Comparison of ENCODE assay signal across 1 cellular context in the genomic region with DNA sequence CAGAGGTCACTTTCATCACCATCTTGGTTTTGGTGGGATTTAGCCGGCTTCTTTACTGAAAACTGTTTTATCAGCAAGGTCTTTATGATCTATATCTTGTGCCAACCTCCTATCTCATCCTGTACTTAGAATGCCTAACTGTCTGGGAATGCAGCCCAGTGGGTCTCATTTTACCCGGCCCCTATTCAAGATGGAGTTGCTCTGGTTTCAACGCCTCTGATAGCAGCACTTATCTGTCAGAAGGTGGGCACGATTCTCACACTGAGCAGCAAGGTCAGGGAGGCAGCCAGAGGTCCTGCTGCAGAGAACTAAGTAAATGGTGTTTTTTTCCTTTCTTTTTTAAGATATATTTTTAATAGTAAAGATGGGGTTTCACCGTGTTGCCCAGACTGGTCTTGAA.
TF ChIP-seq lines count a peak whose summit lies in the region.

No MANE protein-coding gene starts in this region.

TF ChIP-seq in K562, 482 proteins besides CTCF, POLR2A, EP300 and RAD21 (continued from another document and continues in another):
- TF ChIP-seq, protein P1, sequence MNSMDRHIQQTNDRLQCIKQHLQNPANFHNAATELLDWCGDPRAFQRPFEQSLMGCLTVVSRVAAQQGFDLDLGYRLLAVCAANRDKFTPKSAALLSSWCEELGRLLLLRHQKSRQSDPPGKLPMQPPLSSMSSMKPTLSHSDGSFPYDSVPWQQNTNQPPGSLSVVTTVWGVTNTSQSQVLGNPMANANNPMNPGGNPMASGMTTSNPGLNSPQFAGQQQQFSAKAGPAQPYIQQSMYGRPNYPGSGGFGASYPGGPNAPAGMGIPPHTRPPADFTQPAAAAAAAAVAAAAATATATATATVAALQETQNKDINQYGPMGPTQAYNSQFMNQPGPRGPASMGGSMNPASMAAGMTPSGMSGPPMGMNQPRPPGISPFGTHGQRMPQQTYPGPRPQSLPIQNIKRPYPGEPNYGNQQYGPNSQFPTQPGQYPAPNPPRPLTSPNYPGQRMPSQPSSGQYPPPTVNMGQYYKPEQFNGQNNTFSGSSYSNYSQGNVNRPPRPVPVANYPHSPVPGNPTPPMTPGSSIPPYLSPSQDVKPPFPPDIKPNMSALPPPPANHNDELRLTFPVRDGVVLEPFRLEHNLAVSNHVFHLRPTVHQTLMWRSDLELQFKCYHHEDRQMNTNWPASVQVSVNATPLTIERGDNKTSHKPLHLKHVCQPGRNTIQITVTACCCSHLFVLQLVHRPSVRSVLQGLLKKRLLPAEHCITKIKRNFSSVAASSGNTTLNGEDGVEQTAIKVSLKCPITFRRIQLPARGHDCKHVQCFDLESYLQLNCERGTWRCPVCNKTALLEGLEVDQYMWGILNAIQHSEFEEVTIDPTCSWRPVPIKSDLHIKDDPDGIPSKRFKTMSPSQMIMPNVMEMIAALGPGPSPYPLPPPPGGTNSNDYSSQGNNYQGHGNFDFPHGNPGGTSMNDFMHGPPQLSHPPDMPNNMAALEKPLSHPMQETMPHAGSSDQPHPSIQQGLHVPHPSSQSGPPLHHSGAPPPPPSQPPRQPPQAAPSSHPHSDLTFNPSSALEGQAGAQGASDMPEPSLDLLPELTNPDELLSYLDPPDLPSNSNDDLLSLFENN (IDR thresholded peaks at IDR 0.05; ENCODE audit: low read depth in 2 of 2, low read length in 2 of 2) = no peak
- no peak for TF ChIP-seq CHD2 (IDR thresholded peaks at IDR 0.05; ENCODE audit: low read depth, low read length)
- TF ChIP-seq NFE2L1 (tag; IDR thresholded peaks at IDR 0.05; ENCODE audit: borderline replicate concordance, low read depth) = 0 out of 2 replicates have a peak, but pooled peaks have one; percentile 32
- no peak for TF ChIP-seq SMAD1 (IDR thresholded peaks at IDR 0.05; ENCODE audit: low read depth, low read length, partially characterized antibody)
- no peak for TF ChIP-seq GATAD2A (IDR thresholded peaks at IDR 0.05)
- no peak for TF ChIP-seq CBFB (CRISPR knock-in tag; IDR thresholded peaks at IDR 0.05)
- TF ChIP-seq PML (IDR thresholded peaks at IDR 0.05; ENCODE audit: low read length) = no peak
- TF ChIP-seq ADNP (tag; IDR thresholded peaks at IDR 0.05) = no peak
- TF ChIP-seq ZNF707 (CRISPR knock-in tag; conservative IDR thresholded peaks at IDR 0.05) = no peak
- TF ChIP-seq DIDO1 (tag; IDR thresholded peaks at IDR 0.05; ENCODE audit: low read depth) = peak; percentile 64; the same call in 1 of the 2 replicates
- no peak for TF ChIP-seq NEUROD1 (IDR thresholded peaks at IDR 0.05; ENCODE audit: borderline replicate concordance, low read depth, low read length, partially characterized antibody)
- TF ChIP-seq NUFIP1 (IDR thresholded peaks at IDR 0.05; ENCODE audit: partially characterized antibody) = no peak
- TF ChIP-seq MAZ (CRISPR knock-in tag; conservative IDR thresholded peaks at IDR 0.05 in 1 of 2, IDR thresholded peaks at IDR 0.05 in 1 of 2) = peak in 1 of 2 experiments; percentile 41; a peak in 1 of 4 replicates
- no peak for TF ChIP-seq ATF1 (CRISPR knock-in tag; IDR thresholded peaks at IDR 0.05)
- 0 out of 2 replicates have a peak, but pooled peaks have one; percentile 28 for TF ChIP-seq ATF1 (tag; IDR thresholded peaks at IDR 0.05)
- TF ChIP-seq ATF7 (IDR thresholded peaks at IDR 0.05) = no peak
- no peak for TF ChIP-seq SMARCE1 (IDR thresholded peaks at IDR 0.05)
- no peak for TF ChIP-seq TAF1 (IDR thresholded peaks at IDR 0.05; ENCODE audit: control insufficient read depth, extremely low read depth, insufficient read depth, low read length, severe bottlenecking)
- TF ChIP-seq NFYB (IDR thresholded peaks at IDR 0.05; ENCODE audit: extremely low read depth, insufficient read length) = no peak
- TF ChIP-seq SAFB (IDR thresholded peaks at IDR 0.05; ENCODE audit: borderline replicate concordance, low read depth, low read length) = no peak
- TF ChIP-seq POLR2H (tag; IDR thresholded peaks at IDR 0.05; ENCODE audit: low read depth) = no peak; the same call in 1 of the 2 replicates
- TF ChIP-seq, protein P2, sequence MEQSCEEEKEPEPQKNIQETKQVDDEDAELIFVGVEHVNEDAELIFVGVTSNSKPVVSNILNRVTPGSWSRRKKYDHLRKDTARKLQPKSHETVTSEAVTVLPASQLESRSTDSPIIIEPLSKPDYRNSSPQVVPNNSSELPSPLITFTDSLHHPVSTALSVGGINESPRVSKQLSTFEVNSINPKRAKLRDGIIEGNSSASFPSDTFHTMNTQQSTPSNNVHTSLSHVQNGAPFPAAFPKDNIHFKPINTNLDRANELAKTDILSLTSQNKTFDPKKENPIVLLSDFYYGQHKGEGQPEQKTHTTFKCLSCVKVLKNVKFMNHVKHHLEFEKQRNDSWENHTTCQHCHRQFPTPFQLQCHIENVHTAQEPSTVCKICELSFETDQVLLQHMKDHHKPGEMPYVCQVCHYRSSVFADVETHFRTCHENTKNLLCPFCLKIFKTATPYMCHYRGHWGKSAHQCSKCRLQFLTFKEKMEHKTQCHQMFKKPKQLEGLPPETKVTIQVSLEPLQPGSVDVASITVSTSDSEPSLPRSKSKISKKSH (CRISPR knock-in tag; IDR thresholded peaks at IDR 0.05) = no peak
- TF ChIP-seq SRF (CRISPR knock-in tag; IDR thresholded peaks at IDR 0.05) = no peak
- no peak for TF ChIP-seq SMARCC2 (IDR thresholded peaks at IDR 0.05; ENCODE audit: low read depth)
- TF ChIP-seq ZEB2 (IDR thresholded peaks at IDR 0.05) = no peak
- no peak for TF ChIP-seq FOXJ2 (tag; IDR thresholded peaks at IDR 0.05)
- TF ChIP-seq, protein P3, sequence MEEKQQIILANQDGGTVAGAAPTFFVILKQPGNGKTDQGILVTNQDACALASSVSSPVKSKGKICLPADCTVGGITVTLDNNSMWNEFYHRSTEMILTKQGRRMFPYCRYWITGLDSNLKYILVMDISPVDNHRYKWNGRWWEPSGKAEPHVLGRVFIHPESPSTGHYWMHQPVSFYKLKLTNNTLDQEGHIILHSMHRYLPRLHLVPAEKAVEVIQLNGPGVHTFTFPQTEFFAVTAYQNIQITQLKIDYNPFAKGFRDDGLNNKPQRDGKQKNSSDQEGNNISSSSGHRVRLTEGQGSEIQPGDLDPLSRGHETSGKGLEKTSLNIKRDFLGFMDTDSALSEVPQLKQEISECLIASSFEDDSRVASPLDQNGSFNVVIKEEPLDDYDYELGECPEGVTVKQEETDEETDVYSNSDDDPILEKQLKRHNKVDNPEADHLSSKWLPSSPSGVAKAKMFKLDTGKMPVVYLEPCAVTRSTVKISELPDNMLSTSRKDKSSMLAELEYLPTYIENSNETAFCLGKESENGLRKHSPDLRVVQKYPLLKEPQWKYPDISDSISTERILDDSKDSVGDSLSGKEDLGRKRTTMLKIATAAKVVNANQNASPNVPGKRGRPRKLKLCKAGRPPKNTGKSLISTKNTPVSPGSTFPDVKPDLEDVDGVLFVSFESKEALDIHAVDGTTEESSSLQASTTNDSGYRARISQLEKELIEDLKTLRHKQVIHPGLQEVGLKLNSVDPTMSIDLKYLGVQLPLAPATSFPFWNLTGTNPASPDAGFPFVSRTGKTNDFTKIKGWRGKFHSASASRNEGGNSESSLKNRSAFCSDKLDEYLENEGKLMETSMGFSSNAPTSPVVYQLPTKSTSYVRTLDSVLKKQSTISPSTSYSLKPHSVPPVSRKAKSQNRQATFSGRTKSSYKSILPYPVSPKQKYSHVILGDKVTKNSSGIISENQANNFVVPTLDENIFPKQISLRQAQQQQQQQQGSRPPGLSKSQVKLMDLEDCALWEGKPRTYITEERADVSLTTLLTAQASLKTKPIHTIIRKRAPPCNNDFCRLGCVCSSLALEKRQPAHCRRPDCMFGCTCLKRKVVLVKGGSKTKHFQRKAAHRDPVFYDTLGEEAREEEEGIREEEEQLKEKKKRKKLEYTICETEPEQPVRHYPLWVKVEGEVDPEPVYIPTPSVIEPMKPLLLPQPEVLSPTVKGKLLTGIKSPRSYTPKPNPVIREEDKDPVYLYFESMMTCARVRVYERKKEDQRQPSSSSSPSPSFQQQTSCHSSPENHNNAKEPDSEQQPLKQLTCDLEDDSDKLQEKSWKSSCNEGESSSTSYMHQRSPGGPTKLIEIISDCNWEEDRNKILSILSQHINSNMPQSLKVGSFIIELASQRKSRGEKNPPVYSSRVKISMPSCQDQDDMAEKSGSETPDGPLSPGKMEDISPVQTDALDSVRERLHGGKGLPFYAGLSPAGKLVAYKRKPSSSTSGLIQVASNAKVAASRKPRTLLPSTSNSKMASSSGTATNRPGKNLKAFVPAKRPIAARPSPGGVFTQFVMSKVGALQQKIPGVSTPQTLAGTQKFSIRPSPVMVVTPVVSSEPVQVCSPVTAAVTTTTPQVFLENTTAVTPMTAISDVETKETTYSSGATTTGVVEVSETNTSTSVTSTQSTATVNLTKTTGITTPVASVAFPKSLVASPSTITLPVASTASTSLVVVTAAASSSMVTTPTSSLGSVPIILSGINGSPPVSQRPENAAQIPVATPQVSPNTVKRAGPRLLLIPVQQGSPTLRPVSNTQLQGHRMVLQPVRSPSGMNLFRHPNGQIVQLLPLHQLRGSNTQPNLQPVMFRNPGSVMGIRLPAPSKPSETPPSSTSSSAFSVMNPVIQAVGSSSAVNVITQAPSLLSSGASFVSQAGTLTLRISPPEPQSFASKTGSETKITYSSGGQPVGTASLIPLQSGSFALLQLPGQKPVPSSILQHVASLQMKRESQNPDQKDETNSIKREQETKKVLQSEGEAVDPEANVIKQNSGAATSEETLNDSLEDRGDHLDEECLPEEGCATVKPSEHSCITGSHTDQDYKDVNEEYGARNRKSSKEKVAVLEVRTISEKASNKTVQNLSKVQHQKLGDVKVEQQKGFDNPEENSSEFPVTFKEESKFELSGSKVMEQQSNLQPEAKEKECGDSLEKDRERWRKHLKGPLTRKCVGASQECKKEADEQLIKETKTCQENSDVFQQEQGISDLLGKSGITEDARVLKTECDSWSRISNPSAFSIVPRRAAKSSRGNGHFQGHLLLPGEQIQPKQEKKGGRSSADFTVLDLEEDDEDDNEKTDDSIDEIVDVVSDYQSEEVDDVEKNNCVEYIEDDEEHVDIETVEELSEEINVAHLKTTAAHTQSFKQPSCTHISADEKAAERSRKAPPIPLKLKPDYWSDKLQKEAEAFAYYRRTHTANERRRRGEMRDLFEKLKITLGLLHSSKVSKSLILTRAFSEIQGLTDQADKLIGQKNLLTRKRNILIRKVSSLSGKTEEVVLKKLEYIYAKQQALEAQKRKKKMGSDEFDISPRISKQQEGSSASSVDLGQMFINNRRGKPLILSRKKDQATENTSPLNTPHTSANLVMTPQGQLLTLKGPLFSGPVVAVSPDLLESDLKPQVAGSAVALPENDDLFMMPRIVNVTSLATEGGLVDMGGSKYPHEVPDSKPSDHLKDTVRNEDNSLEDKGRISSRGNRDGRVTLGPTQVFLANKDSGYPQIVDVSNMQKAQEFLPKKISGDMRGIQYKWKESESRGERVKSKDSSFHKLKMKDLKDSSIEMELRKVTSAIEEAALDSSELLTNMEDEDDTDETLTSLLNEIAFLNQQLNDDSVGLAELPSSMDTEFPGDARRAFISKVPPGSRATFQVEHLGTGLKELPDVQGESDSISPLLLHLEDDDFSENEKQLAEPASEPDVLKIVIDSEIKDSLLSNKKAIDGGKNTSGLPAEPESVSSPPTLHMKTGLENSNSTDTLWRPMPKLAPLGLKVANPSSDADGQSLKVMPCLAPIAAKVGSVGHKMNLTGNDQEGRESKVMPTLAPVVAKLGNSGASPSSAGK (IDR thresholded peaks at IDR 0.05) = no peak
- TF ChIP-seq SAP30 (IDR thresholded peaks at IDR 0.05; ENCODE audit: borderline replicate concordance, insufficient read depth, low read depth, low read length, poor library complexity, severe bottlenecking) = no peak
- TF ChIP-seq, protein P4, sequence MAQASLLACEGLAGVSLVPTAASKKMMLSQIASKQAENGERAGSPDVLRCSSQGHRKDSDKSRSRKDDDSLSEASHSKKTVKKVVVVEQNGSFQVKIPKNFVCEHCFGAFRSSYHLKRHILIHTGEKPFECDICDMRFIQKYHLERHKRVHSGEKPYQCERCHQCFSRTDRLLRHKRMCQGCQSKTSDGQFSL (CRISPR knock-in tag; IDR thresholded peaks at IDR 0.05) = no peak
- TF ChIP-seq, protein P4 (tag; IDR thresholded peaks at IDR 0.05) = peak in 1 of 2 experiments; percentile 93; a peak in 2 of 4 replicates
- TF ChIP-seq ZNF780A (CRISPR knock-in tag; IDR thresholded peaks at IDR 0.05) = no peak
- TF ChIP-seq, protein P5, sequence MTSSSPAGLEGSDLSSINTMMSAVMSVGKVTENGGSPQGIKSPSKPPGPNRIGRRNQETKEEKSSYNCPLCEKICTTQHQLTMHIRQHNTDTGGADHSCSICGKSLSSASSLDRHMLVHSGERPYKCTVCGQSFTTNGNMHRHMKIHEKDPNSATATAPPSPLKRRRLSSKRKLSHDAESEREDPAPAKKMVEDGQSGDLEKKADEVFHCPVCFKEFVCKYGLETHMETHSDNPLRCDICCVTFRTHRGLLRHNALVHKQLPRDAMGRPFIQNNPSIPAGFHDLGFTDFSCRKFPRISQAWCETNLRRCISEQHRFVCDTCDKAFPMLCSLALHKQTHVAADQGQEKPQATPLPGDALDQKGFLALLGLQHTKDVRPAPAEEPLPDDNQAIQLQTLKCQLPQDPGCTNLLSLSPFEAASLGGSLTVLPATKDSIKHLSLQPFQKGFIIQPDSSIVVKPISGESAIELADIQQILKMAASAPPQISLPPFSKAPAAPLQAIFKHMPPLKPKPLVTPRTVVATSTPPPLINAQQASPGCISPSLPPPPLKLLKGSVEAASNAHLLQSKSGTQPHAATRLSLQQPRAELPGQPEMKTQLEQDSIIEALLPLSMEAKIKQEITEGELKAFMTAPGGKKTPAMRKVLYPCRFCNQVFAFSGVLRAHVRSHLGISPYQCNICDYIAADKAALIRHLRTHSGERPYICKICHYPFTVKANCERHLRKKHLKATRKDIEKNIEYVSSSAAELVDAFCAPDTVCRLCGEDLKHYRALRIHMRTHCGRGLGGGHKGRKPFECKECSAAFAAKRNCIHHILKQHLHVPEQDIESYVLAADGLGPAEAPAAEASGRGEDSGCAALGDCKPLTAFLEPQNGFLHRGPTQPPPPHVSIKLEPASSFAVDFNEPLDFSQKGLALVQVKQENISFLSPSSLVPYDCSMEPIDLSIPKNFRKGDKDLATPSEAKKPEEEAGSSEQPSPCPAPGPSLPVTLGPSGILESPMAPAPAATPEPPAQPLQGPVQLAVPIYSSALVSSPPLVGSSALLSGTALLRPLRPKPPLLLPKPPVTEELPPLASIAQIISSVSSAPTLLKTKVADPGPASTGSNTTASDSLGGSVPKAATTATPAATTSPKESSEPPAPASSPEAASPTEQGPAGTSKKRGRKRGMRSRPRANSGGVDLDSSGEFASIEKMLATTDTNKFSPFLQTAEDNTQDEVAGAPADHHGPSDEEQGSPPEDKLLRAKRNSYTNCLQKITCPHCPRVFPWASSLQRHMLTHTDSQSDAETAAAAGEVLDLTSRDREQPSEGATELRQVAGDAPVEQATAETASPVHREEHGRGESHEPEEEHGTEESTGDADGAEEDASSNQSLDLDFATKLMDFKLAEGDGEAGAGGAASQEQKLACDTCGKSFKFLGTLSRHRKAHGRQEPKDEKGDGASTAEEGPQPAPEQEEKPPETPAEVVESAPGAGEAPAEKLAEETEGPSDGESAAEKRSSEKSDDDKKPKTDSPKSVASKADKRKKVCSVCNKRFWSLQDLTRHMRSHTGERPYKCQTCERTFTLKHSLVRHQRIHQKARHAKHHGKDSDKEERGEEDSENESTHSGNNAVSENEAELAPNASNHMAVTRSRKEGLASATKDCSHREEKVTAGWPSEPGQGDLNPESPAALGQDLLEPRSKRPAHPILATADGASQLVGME (CRISPR knock-in tag; IDR thresholded peaks at IDR 0.05) = peak; percentile 73; the same call in 1 of the 2 replicates
- TF ChIP-seq CREB1 (IDR thresholded peaks at IDR 0.05) = no peak
- no peak for TF ChIP-seq CREB1 (CRISPR knock-in tag; IDR thresholded peaks at IDR 0.05)
- TF ChIP-seq PHB2 (IDR thresholded peaks at IDR 0.05; ENCODE audit: low read depth) = no peak
- no peak for TF ChIP-seq CTBP1 (IDR thresholded peaks at IDR 0.05; ENCODE audit: borderline replicate concordance)
